ENCODE assay signal across 18 cellular contexts in genomic region chr17:21199856-21200255, GRCh38. TPM values are rescaled to one million over a fixed set of nuclear protein-coding genes. Genes with fewer than 3 reads are reported as not detected.
DNase-seq lines count a peak whose midpoint lies in the region; ATAC-seq and TF ChIP-seq lines count a peak whose summit lies in the region.
"Had no signal": no experiment of that assay in that cellular context is flagged by ENCODE, and none has a peak within 500 bp of the region (broad histone marks: within the 10 kb centered on the region; RNA-seq: fewer than 3 reads in every experiment).

No MANE protein-coding gene starts in this region.

- peak overlapping the region; percentile 51 for H3K9ac ChIP-seq in GM23248
- peak overlapping the region in 2 of 3 donors; percentile 37 to 77 for H3K9ac ChIP-seq in skeletal muscle tissue (ENCODE audit: low read depth in 1 of 3, low read length in 3 of 3)

- H3K27ac Mint-ChIP-seq in CD4-positive, alpha-beta T cell, result no peak overlapping the region
- H3K27ac Mint-ChIP-seq: activated naive CD8-positive, alpha-beta T cell treated with anti-CD3 and anti-CD28 coated beads for 36 hours; T-helper 17 cell had no signal

- POLR2A ChIA-PET in CD4-positive, alpha-beta T cell (lab: Charles Lee), result no interaction called here

- 83 to 85% methylated on average over 9 to 10 of the region's 10 CpGs for WGBS in GM23248 (ENCODE audit: low coverage in 1 of 2, low lambda C conversion rate in 2 of 2, missing lambda C conversion rate in 2 of 2), 2 experiments

- intact Hi-C loops in CD4-positive, alpha-beta T cell (cut with DNase I, micrococcal nuclease), result no loop called here

- H3K36me3 ChIP-seq in GM23248 (ENCODE audit: low read depth) (peaks cover 12% of the 10 kb centered on the region; the same call in 1 of the 2 replicates), SJCRH30 (peaks cover 40% of the 10 kb centered on the region), skeletal muscle tissue (ENCODE audit: control insufficient read depth in 3 of 3, insufficient read depth in 3 of 3, low read length in 3 of 3) (peaks cover 21 to 26% (median 22%) of the 10 kb centered on the region in 3 donors)

- H3K36me3 Mint-ChIP-seq in CD4-positive, alpha-beta T cell (ENCODE audit: low read depth), result peaks cover 41% of the 10 kb centered on the region

- no peaks in the 10 kb centered on the region for H3K9me3 Mint-ChIP-seq in CD4-positive, alpha-beta T cell
- H3K9me3 Mint-ChIP-seq: activated naive CD8-positive, alpha-beta T cell treated with anti-CD3 and anti-CD28 coated beads for 36 hours had no signal

- no peak overlapping the region for H2AFZ ChIP-seq in GM23248

- H3K4me1 ChIP-seq in GM23248 (ENCODE audit: insufficient read depth) (peaks cover 27% of the 10 kb centered on the region), SJCRH30 (peaks cover 37% of the 10 kb centered on the region), skeletal muscle tissue (ENCODE audit: control insufficient read depth in 3 of 3, insufficient read depth in 3 of 3, low read length in 3 of 3) (peaks cover 65 to 75% (median 73%) of the 10 kb centered on the region in 3 donors)

- H3K79me2 ChIP-seq in GM23248 (ENCODE audit: insufficient read depth), result peaks cover 99% of the 10 kb centered on the region

- no peak overlapping the region for H3K4me3 Mint-ChIP-seq in CD4-positive, alpha-beta T cell
- H3K4me3 Mint-ChIP-seq: activated naive CD8-positive, alpha-beta T cell treated with anti-CD3 and anti-CD28 coated beads for 36 hours; T-helper 17 cell had no signal

- H3K4me3 ChIP-seq in GM23248 (no peak overlapping the region), SJCRH30 (no peak overlapping the region), skeletal muscle tissue (ENCODE audit: low read length in 3 of 3) (peak overlapping the region in 2 of 3 donors; percentile 48 to 65)
- H3K4me3 ChIP-seq: body of pancreas had no signal

- H3K9me3 ChIP-seq in GM23248 (ENCODE audit: low read depth) (no peaks in the 10 kb centered on the region), SJCRH30 (replicated peaks) (no peaks in the 10 kb centered on the region), skeletal muscle tissue (ENCODE audit: control insufficient read depth in 3 of 3, low read length in 3 of 3) (no peaks in the 10 kb centered on the region)
- H3K9me3 ChIP-seq in CD4-positive, alpha-beta T cell (ENCODE audit: control insufficient read depth, low read length), result no peaks in the 10 kb centered on the region
- H3K9me3 ChIP-seq: body of pancreas had no signal

- no peaks in the 10 kb centered on the region for H3K9me2 ChIP-seq in GM23248 (ENCODE audit: insufficient read depth)

- TF ChIP-seq CTCF in CD4-positive, alpha-beta T cell (IDR thresholded peaks at IDR 0.05), result no peak

- no peak for DNase-seq in GM23248
- peak; percentile 57 to 62 for DNase-seq in SJCRH30
- peak; percentile 62 for DNase-seq in islet precursor cell
- no peak for DNase-seq in CD4-positive, alpha-beta T cell
- DNase-seq in T-helper 1 cell, result no peak
- DNase-seq: activated naive CD8-positive, alpha-beta T cell treated with anti-CD3 and anti-CD28 coated beads for 36 hours; cortex of kidney; GDM1; NCI-H526; occipital lobe; T-helper 17 cell had no signal

- in situ Hi-C loops in GM23248 (cut with MboI), result loop anchor here (25.0 kb wide), 1 partner anchor 113 kb away; no protein-coding TSS in a partner anchor

- no peaks in the 10 kb centered on the region for H3K27me3 Mint-ChIP-seq in CD4-positive, alpha-beta T cell
- H3K27me3 Mint-ChIP-seq: activated naive CD8-positive, alpha-beta T cell treated with anti-CD3 and anti-CD28 coated beads for 36 hours; T-helper 17 cell had no signal

- H4K20me1 ChIP-seq in GM23248 (ENCODE audit: insufficient read depth), result no peaks in the 10 kb centered on the region

- H3K4me1 Mint-ChIP-seq in CD4-positive, alpha-beta T cell (ENCODE audit: low read depth), result peaks cover 17% of the 10 kb centered on the region

- peak overlapping the region; percentile 34 for H3K4me2 ChIP-seq in GM23248 (ENCODE audit: unreplicated experiment)

- ATAC-seq in GM18520 (IDR thresholded peaks at IDR 0.05; ENCODE audit: unreplicated experiment), result no peak
- no peak for ATAC-seq in HG03432 (IDR thresholded peaks at IDR 0.05; ENCODE audit: unreplicated experiment)
- no peak for ATAC-seq in CD4-positive, alpha-beta T cell (ENCODE audit: poor library complexity)
- ATAC-seq: activated CD4-positive, CD25-positive, alpha-beta regulatory T cell treated with anti-CD3 and anti-CD28 coated beads, Interleukin-2, amount 50 U/mL, for 24 hours; HCT116; sciatic nerve; T-helper 17 cell had no signal

- CTCF ChIA-PET in CD4-positive, alpha-beta T cell (lab: Charles Lee), result no interaction called here

- peaks cover 12% of the 10 kb centered on the region; the same call in 1 of the 2 replicates for H3F3A ChIP-seq in GM23248 (ENCODE audit: insufficient read depth)

- H3K27ac ChIP-seq in GM23248 (peak overlapping the region; percentile 69), SJCRH30 (no peak overlapping the region), skeletal muscle tissue (ENCODE audit: low read depth, low read length) (peak overlapping the region; percentile 72)
- H3K27ac ChIP-seq in CD4-positive, alpha-beta T cell (ENCODE audit: low read depth, low read length), result no peak overlapping the region
- H3K27ac ChIP-seq: body of pancreas had no signal

- H3K27me3 ChIP-seq in GM23248 (replicated peaks; ENCODE audit: insufficient read depth) (no peaks in the 10 kb centered on the region), SJCRH30 (no peaks in the 10 kb centered on the region), skeletal muscle tissue (ENCODE audit: control insufficient read depth in 3 of 3, insufficient read depth in 3 of 3, low read length in 3 of 3) (no peaks in the 10 kb centered on the region)
- H3K27me3 ChIP-seq in CD4-positive, alpha-beta T cell (ENCODE audit: control insufficient read depth, insufficient read depth, low read length), result no peaks in the 10 kb centered on the region
- H3K27me3 ChIP-seq: body of pancreas had no signal

RNA-seq across cellular contexts. Expression of gene TMEM11, which starts 14.1 kb away (rescaled TPM):
- total RNA-seq in GM23248 (2014; rRNA removed; shearing (Covaris generic)), result 18.2 and 29.4 TPM in 2 replicates
- polyA plus RNA-seq in GM23248 (2016; fragmentation: Nextera tagmentation; extraction: Ambion mirVana), result 66.5 and 66.9 TPM in 2 replicates
- total RNA-seq in SJCRH30 (2014; rRNA removed; shearing (Covaris generic)), result 86.1 and 88.9 TPM in 2 replicates
- total RNA-seq in skeletal muscle tissue, result 20.9 TPM
- 10 to 100 TPM; 17.8 to 19.2 TPM for total RNA-seq in CD4-positive, alpha-beta T cell

RNA-seq across cellular contexts. Expression of gene NATD1, which starts 53.4 kb away (rescaled TPM):
- total RNA-seq in GM23248 (2014; rRNA removed; shearing (Covaris generic)), result 5.0 and 9.6 TPM in 2 replicates
- 3.6 and 4.0 TPM in 2 replicates for polyA plus RNA-seq in GM23248 (2016; fragmentation: Nextera tagmentation; extraction: Ambion mirVana)
- 5.1 and 5.4 TPM in 2 replicates for total RNA-seq in SJCRH30 (2014; rRNA removed; shearing (Covaris generic))
- total RNA-seq in skeletal muscle tissue, result 3.7 TPM
- 1 to 10 TPM; 5.9 to 6.1 TPM for total RNA-seq in CD4-positive, alpha-beta T cell

Comparison
In these comparisons a context has a peak if more than half of its experiments do, and no peak if none do; other contexts are left out.
1. DNase-seq: peak in SJCRH30 (2 of 2) and islet precursor cell (single experiment); none in GM23248 (single experiment), CD4-positive, alpha-beta T cell (0 of 10) and T-helper 1 cell (0 of 5).
2. H3K27ac ChIP-seq: peak in GM23248 (single experiment) and skeletal muscle tissue (single experiment); none in SJCRH30 (single experiment) and CD4-positive, alpha-beta T cell (single experiment).
3. H3K4me3 ChIP-seq: peak in skeletal muscle tissue (2 of 3); none in GM23248 (single experiment) and SJCRH30 (single experiment).